9 cellular contexts compared by ENCODE assay signal in the genomic region with DNA sequence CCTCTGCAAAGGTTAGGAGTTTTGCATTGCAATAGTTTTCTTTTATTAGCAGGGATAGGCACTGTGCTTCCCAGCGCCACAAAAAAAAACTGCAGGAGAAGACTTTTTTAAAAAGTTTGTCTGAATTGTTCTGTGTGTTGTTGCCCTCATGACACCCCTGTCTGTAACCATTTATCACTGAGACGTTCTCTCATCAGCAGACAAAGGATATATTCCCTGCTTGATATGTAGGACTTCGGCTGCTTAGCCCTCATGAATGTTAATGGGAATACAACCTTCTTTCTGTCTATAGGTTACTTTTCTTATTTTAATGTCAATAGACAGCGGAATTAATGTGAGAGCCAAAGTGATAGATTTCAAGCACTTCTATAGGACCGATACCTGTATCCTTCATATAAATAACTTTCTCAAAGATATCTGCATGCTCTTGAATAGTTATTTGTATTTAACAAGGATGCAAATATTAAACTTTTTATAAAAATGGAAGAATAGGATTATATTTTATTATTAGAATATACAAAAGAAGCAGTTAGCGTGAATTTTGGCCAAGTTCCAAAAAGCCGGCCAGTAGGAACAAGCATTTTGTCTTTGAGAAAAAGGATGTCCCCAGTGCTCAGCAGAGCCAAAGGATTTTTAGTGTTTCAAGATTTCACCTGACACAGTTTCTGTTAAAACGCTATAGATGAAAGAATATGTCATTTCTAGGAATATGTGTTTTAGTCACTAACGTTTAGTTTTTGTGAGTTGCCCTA. TPM values are rescaled to one million over a fixed set of nuclear protein-coding genes. Genes with fewer than 3 reads are reported as not detected.
DNase-seq lines count a peak whose midpoint lies in the region; ATAC-seq lines count a peak whose summit lies in the region.
"Had no signal": no experiment of that assay in that cellular context is flagged by ENCODE, and none has a peak within 500 bp of the region (broad histone marks: within the 10 kb centered on the region; RNA-seq: fewer than 3 reads in every experiment).

No MANE protein-coding gene starts in this region.

- H3K36me3 ChIP-seq in SJCRH30, result no peaks in the 10 kb centered on the region
- no peaks in the 10 kb centered on the region for H3K36me3 ChIP-seq in iPS-15b (ENCODE audit: control insufficient read depth, insufficient read depth, low read length)
- no peaks in the 10 kb centered on the region for H3K36me3 ChIP-seq in stomach smooth muscle (ENCODE audit: control insufficient read depth in 2 of 2, insufficient read depth in 2 of 2, low read length in 2 of 2)

- no peak overlapping the region for H3K27ac Mint-ChIP-seq in activated CD4-positive, alpha-beta T cell treated with anti-CD3 and anti-CD28 coated beads, Interleukin-2, amount 10 ng/mL, durations not matched to agents 24 days and 14 days

- no peaks in the 10 kb centered on the region for H3K9me3 Mint-ChIP-seq in activated CD4-positive, alpha-beta T cell treated with anti-CD3 and anti-CD28 coated beads, Interleukin-2, amount 10 ng/mL, durations not matched to agents 24 days and 14 days

- H3K27ac ChIP-seq in SJCRH30 (no peak overlapping the region), stomach smooth muscle (ENCODE audit: low read length) (no peak overlapping the region)

- H3K4me3 ChIP-seq in SJCRH30 (peak overlapping the region; percentile 84), iPS-15b (ENCODE audit: low read depth, low read length) (peak overlapping the region; percentile 99), stomach smooth muscle (ENCODE audit: low read length in 2 of 2) (peak overlapping the region; percentile 35 to 76)

- H3K9ac ChIP-seq in iPS-15b (ENCODE audit: low read depth, low read length) (no peak overlapping the region), stomach smooth muscle (ENCODE audit: low read length in 2 of 2) (peak overlapping the region in 1 of 2 donors; percentile 34)

- H3K4me1 ChIP-seq in SJCRH30 (peaks cover 8% of the 10 kb centered on the region), iPS-15b (ENCODE audit: control insufficient read depth, insufficient read depth, low read length) (peaks cover 9% of the 10 kb centered on the region), stomach smooth muscle (ENCODE audit: control insufficient read depth, insufficient read depth, low read length) (no peaks in the 10 kb centered on the region)

- no peak for DNase-seq in activated CD4-positive, alpha-beta T cell treated with anti-CD3 and anti-CD28 coated beads, Interleukin-2, amount 10 ng/mL, durations not matched to agents 24 days and 14 days
- DNase-seq in activated CD4-positive, alpha-beta T cell treated with anti-CD3 and anti-CD28 coated beads for 1 hour, result no peak
- DNase-seq in SJCRH30 (peak in 1 of 2 experiments; percentile 50), NAMALWA (ENCODE audit: low spot score) (no peak), SIG-M5 (lab: John Stamatoyannopoulos, UW) (no peak)
- DNase-seq: activated CD4-positive, alpha-beta T cell treated with anti-CD3 and anti-CD28 coated beads, Interleukin-2, amount 50 U/mL, for 1 hour had no signal

- peak overlapping the region; percentile 98 for H3K4me3 Mint-ChIP-seq in activated CD4-positive, alpha-beta T cell treated with anti-CD3 and anti-CD28 coated beads, Interleukin-2, amount 10 ng/mL, durations not matched to agents 24 days and 14 days

- intact Hi-C loops in activated CD4-positive, alpha-beta T cell treated with anti-CD3 and anti-CD28 coated beads, Interleukin-2, amount 10 ng/mL, durations not matched to agents 24 days and 14 days (cut with micrococcal nuclease), result loop anchor here (1.0 to 10.0 kb wide), 2 partner anchors 92 to 1806 kb away; no protein-coding TSS in a partner anchor

- H3K4me1 Mint-ChIP-seq in activated CD4-positive, alpha-beta T cell treated with anti-CD3 and anti-CD28 coated beads, Interleukin-2, amount 10 ng/mL, durations not matched to agents 24 days and 14 days, result peaks cover 26% of the 10 kb centered on the region

- no peak for ATAC-seq in HG03439 (IDR thresholded peaks at IDR 0.05; ENCODE audit: unreplicated experiment)

- H3K27me3 ChIP-seq in SJCRH30 (no peaks in the 10 kb centered on the region), iPS-15b (ENCODE audit: control insufficient read depth, insufficient read depth, low read length) (no peaks in the 10 kb centered on the region), stomach smooth muscle (ENCODE audit: control insufficient read depth in 1 of 2, insufficient read depth in 2 of 2, low read length in 2 of 2) (no peaks in the 10 kb centered on the region)

- H3K36me3 Mint-ChIP-seq in activated CD4-positive, alpha-beta T cell treated with anti-CD3 and anti-CD28 coated beads, Interleukin-2, amount 10 ng/mL, durations not matched to agents 24 days and 14 days (ENCODE audit: low read depth), result peaks cover 6% of the 10 kb centered on the region

- H3K9me3 ChIP-seq in SJCRH30 (replicated peaks), result no peaks in the 10 kb centered on the region
- no peaks in the 10 kb centered on the region for H3K9me3 ChIP-seq in iPS-15b (ENCODE audit: control insufficient read depth, insufficient read depth, low read length)
- no peaks in the 10 kb centered on the region for H3K9me3 ChIP-seq in stomach smooth muscle (ENCODE audit: control insufficient read depth in 2 of 2, low read length in 2 of 2)

- H3K27me3 Mint-ChIP-seq in activated CD4-positive, alpha-beta T cell treated with anti-CD3 and anti-CD28 coated beads, Interleukin-2, amount 10 ng/mL, durations not matched to agents 24 days and 14 days, result peaks cover 31% of the 10 kb centered on the region

RNA-seq across cellular contexts. Expression of a gene that starts 1.5 kb away (rescaled TPM):
- 11.3 and 12.9 TPM in 2 replicates for total RNA-seq in activated CD4-positive, alpha-beta T cell treated with anti-CD3 and anti-CD28 coated beads, Interleukin-2, amount 10 ng/mL, durations not matched to agents 24 days and 14 days
- total RNA-seq in SJCRH30 (2014; rRNA removed; shearing (Covaris generic)), result 15.3 and 15.5 TPM in 2 replicates

RNA-seq across cellular contexts. Expression of a gene that starts 27.7 kb away (rescaled TPM):
- total RNA-seq in activated CD4-positive, alpha-beta T cell treated with anti-CD3 and anti-CD28 coated beads, Interleukin-2, amount 10 ng/mL, durations not matched to agents 24 days and 14 days, result 0.63 TPM in 1 of 2 replicates, not detected in the other
- total RNA-seq in SJCRH30 (2014; rRNA removed; shearing (Covaris generic)), result 13.1 and 21.4 TPM in 2 replicates

RNA-seq across cellular contexts. Expression of a gene that starts 56.2 kb away (rescaled TPM):
- 22.2 and 25.1 TPM in 2 replicates for total RNA-seq in activated CD4-positive, alpha-beta T cell treated with anti-CD3 and anti-CD28 coated beads, Interleukin-2, amount 10 ng/mL, durations not matched to agents 24 days and 14 days
- 12.8 and 14.1 TPM in 2 replicates for total RNA-seq in SJCRH30 (2014; rRNA removed; shearing (Covaris generic))

RNA-seq across cellular contexts. Expression of a gene that starts 56.3 kb away (rescaled TPM):
- total RNA-seq in activated CD4-positive, alpha-beta T cell treated with anti-CD3 and anti-CD28 coated beads, Interleukin-2, amount 10 ng/mL, durations not matched to agents 24 days and 14 days, result 6.1 and 6.4 TPM in 2 replicates
- total RNA-seq in SJCRH30 (2014; rRNA removed; shearing (Covaris generic)), result 5.8 and 6.4 TPM in 2 replicates
